8 cellular contexts compared by ENCODE assay signal in genomic region chr16:28492511-28492910, GRCh38. TPM values are rescaled to one million over a fixed set of nuclear protein-coding genes. Genes with fewer than 3 reads are reported as not detected.
DNase-seq lines count a peak whose midpoint lies in the region; ATAC-seq and TF ChIP-seq lines count a peak whose summit lies in the region.

No MANE protein-coding gene starts in this region.

- H3K36me3 Mint-ChIP-seq in MCF 10A (ENCODE audit: insufficient read depth, unreplicated experiment) = peaks cover 17% of the 10 kb centered on the region

- H3K4me1 Mint-ChIP-seq in MCF 10A (ENCODE audit: insufficient read depth, unreplicated experiment) = no peaks in the 10 kb centered on the region

- peaks cover 13% of the 10 kb centered on the region for H3K27me3 Mint-ChIP-seq in MCF 10A (ENCODE audit: insufficient read depth, unreplicated experiment)

- H3K4me3 ChIP-seq in left ventricle myocardium inferior = peak overlapping the region; percentile 95
- H3K4me3 ChIP-seq in mucosa of stomach (ENCODE audit: low read length) = peak overlapping the region; percentile 99
- H3K4me3 ChIP-seq in uterus = peak overlapping the region; percentile 95 to 97

- H3K4me1 ChIP-seq in left ventricle myocardium inferior = peaks cover 13% of the 10 kb centered on the region
- H3K4me1 ChIP-seq in mucosa of stomach (ENCODE audit: control insufficient read depth, insufficient read depth, low read length) = peaks cover 20% of the 10 kb centered on the region
- H3K4me1 ChIP-seq in uterus = no peaks in the 10 kb centered on the region

- H3K27ac ChIP-seq in left ventricle myocardium inferior (replicated peaks) = peak overlapping the region; percentile 95
- peak overlapping the region; percentile 97 to 99 for H3K27ac ChIP-seq in uterus

- H3K27ac Mint-ChIP-seq in MCF 10A (ENCODE audit: low read depth, unreplicated experiment) = peak overlapping the region; percentile 100

- H3K4me3 Mint-ChIP-seq in MCF 10A (ENCODE audit: unreplicated experiment) = peak overlapping the region; percentile 91

- H3K9me3 Mint-ChIP-seq in MCF 10A (ENCODE audit: unreplicated experiment) = no peaks in the 10 kb centered on the region

- TF ChIP-seq POLR2A in uterus (IDR thresholded peaks at IDR 0.05) = no peak

- ATAC-seq in left cardiac atrium (no peak), GM18519 (IDR thresholded peaks at IDR 0.05; ENCODE audit: low FRiP score, unreplicated experiment) (no peak), GM18517 (IDR thresholded peaks at IDR 0.05; ENCODE audit: unreplicated experiment) (no peak)

- TF ChIP-seq CTCF in left ventricle myocardium inferior (IDR thresholded peaks at IDR 0.05; ENCODE audit: borderline replicate concordance) (no peak), MCF 10A (IDR thresholded peaks at IDR 0.05; ENCODE audit: unreplicated experiment) (no peak), uterus (IDR thresholded peaks at IDR 0.05) (no peak)

- no TSS peak for BruUV-seq in MCF 10A (replicated peaks; lab: Mats Ljungman, UMichigan)

- POLR2A ChIA-PET in MCF 10A (lab: Yijun Ruan, JAX) = interaction anchor here (1.0 to 3.7 kb wide), 5 partner anchors 24 to 47 kb away, joined by 3 to 53 read pairs (median 9); partner anchors contain the start of gene NUPR1

- no peak for DNase-seq in left ventricle myocardium inferior
- DNase-seq in left cardiac atrium = no peak
- DNase-seq in MCF 10A (ENCODE audit: unreplicated experiment) = no peak
- DNase-seq in uterus = no peak
- DNase-seq in SHP77 treated with DMSO at 0.1 percent for 48 hours (lab: John Stamatoyannopoulos, UW) = no peak

- CTCF ChIA-PET in MCF 10A (lab: Yijun Ruan, JAX) = interaction anchor here (0.9 to 1.6 kb wide), 3 partner anchors 42 to 57 kb away, joined by 4 to 5 read pairs (median 4); no protein-coding TSS in a partner anchor

- H3K27me3 ChIP-seq in left ventricle myocardium inferior (ENCODE audit: low read depth) = peaks cover under 1% of the 10 kb centered on the region
- no peaks in the 10 kb centered on the region for H3K27me3 ChIP-seq in mucosa of stomach (ENCODE audit: control insufficient read depth, insufficient read depth, low read length)
- H3K27me3 ChIP-seq in uterus = no peaks in the 10 kb centered on the region

- H3K36me3 ChIP-seq in left ventricle myocardium inferior = peaks cover 22% of the 10 kb centered on the region
- H3K36me3 ChIP-seq in mucosa of stomach (ENCODE audit: control insufficient read depth, insufficient read depth, low read length) = peaks cover 2% of the 10 kb centered on the region
- no peaks in the 10 kb centered on the region for H3K36me3 ChIP-seq in uterus

- peak overlapping the region; percentile 97 for H3K9ac ChIP-seq in mucosa of stomach (ENCODE audit: low read length)

- intact Hi-C loops in left ventricle myocardium inferior (cut with micrococcal nuclease) (loop anchor here (10.0 kb wide), 1 partner anchor 62 kb away; the partner anchor contains the start of gene SGF29), left cardiac atrium (cut with DNase I) (no loop called here), MCF 10A (cut with micrococcal nuclease) (no loop called here), uterus (cut with DNase I; ENCODE audit: low total_unique reads) (loop anchor here (10.0 kb wide), 1 partner anchor 62 kb away; the partner anchor contains the start of gene SGF29)

- H3K9me3 ChIP-seq in left ventricle myocardium inferior (replicated peaks) (no peaks in the 10 kb centered on the region), mucosa of stomach (ENCODE audit: control insufficient read depth, low read length) (no peaks in the 10 kb centered on the region), uterus (no peaks in the 10 kb centered on the region)

RNA-seq across cellular contexts. Expression of gene CLN3, which starts 0.6 kb away (rescaled TPM):
- total RNA-seq in left ventricle myocardium inferior (13.6 TPM), left cardiac atrium (10 to 100 TPM; 11.4 to 16.9 TPM), MCF 10A (2022) (18.1 and 19.7 TPM in 2 replicates), uterus (10 to 100 TPM; 13.8 to 23.7 (median 18.3) TPM)

RNA-seq across cellular contexts. Expression of gene APOBR, which starts 1.9 kb away (rescaled TPM):
- total RNA-seq in left ventricle myocardium inferior (0.38 TPM), left cardiac atrium (1 to 10 TPM; 1.1 to 1.4 TPM), MCF 10A (2022) (0.09 and 0.10 TPM in 2 replicates), uterus (under 1 TPM; 0.07 to 0.49 (median 0.28) TPM)

RNA-seq across cellular contexts. Expression of gene IL27, which starts 14.1 kb away (rescaled TPM):
- total RNA-seq in left ventricle myocardium inferior (not detected), left cardiac atrium (not detected), MCF 10A (2022) (not detected in 2 replicates), uterus (not detected)

RNA-seq across cellular contexts. Expression of gene NPIPB7, which starts 20.4 kb away (rescaled TPM):
- total RNA-seq in left ventricle myocardium inferior = not detected
- total RNA-seq in left cardiac atrium = not detected
- not detected in 2 replicates for total RNA-seq in MCF 10A (2022)
- under 1 TPM in 1 of 4 donors, not detected in 3; 0.73 TPM for total RNA-seq in uterus

RNA-seq across cellular contexts. Expression of gene NUPR1, which starts 46.3 kb away (rescaled TPM):
- total RNA-seq in left ventricle myocardium inferior = 33.1 TPM
- total RNA-seq in left cardiac atrium = 10 to 100 TPM; 49.3 to 90.2 TPM
- total RNA-seq in MCF 10A (2022) = 291 and 345 TPM in 2 replicates
- total RNA-seq in uterus = 10 to 100 TPM in 3 of 4 donors, 1 to 10 TPM in 1; 7.3 to 81.1 (median 18.4) TPM

Comparison
In these comparisons a context has a peak if more than half of its experiments do, and no peak if none do; other contexts are left out.
1. intact Hi-C loops: an anchor here in left ventricle myocardium inferior (10.0 kb wide) and uterus (10.0 kb wide); none called in left cardiac atrium and MCF 10A.